Comparison of ENCODE assay signal across 32 cellular contexts in genomic region chr1:70945266-70945665, GRCh38.
"Had no signal": no experiment of that assay in that cellular context is flagged by ENCODE, and none has a peak within 500 bp of the region (broad histone marks: within the 10 kb centered on the region; RNA-seq: fewer than 3 reads in every experiment).

No MANE protein-coding gene starts in this region.

- H3K27ac ChIP-seq: ascending aorta, body of pancreas, Peyer's patch, SJSA1, WERI-Rb-1 had no signal

- H3K4me3 ChIP-seq: ascending aorta, body of pancreas, Peyer's patch, SJSA1 had no signal

- H3K36me3 ChIP-seq: ascending aorta, Peyer's patch, SJSA1, WERI-Rb-1 had no signal

- DNase-seq: activated CD4-positive, alpha-beta T cell treated with anti-CD3 and anti-CD28 coated beads for 1 hour; activated CD4-positive, alpha-beta T cell treated with anti-CD3 and anti-CD28 coated beads, Interleukin-2, amount 10 ng/mL, durations not matched to agents 24 days and 14 days; activated CD4-positive, alpha-beta T cell treated with anti-CD3 and anti-CD28 coated beads, Interleukin-2, amount 50 U/mL, for 4 hours; activated CD4-positive, CD25-positive, alpha-beta regulatory T cell; activated CD8-positive, alpha-beta T cell treated with anti-CD3 and anti-CD28 coated beads for 36 hours; activated gamma-delta T cell; activated naive CD4-positive, alpha-beta T cell treated with Interleukin-2 at 50 U/mL for 16 hours; activated naive CD8-positive, alpha-beta T cell treated with anti-CD3 and anti-CD28 coated beads, Interleukin-2, amount 10 ng/mL, durations not matched to agents 7 days and 5 days; activated T-cell treated with anti-CD3 and anti-CD28 coated beads, Interleukin-2, amount 50 U/mL, for 24 hours; amygdala; caudate nucleus; Kasumi-1; KG1; MM.1S; MV-4-11; NCI-H1092; NCI-H1436 treated with DMSO at 0.1 percent for 48 hours; NCI-H1694 treated with DMSO at 0.1 percent for 48 hours; NCI-H2029; NCI-H510A; NCI-H526; NCI-H748 treated with DMSO at 0.1 percent for 48 hours; NK-92 treated with Interleukin-12 subunit alpha and Interleukin-12 subunit beta, amount 100 ng/mL, for 24 hours; PC-3; Peyer's patch; RPMI8226; SHP77 treated with DMSO at 0.1 percent for 48 hours; T1000; WERI-Rb-1 had no signal

- ATAC-seq: activated CD8-positive, alpha-beta T cell treated with anti-CD3 and anti-CD28 coated beads for 36 hours; body of pancreas; PC-3 had no signal

- H3K27me3 ChIP-seq: ascending aorta, body of pancreas, Peyer's patch, SJSA1 had no signal

- H3K9me3 ChIP-seq: ascending aorta, body of pancreas, Peyer's patch, SJSA1 had no signal

- H3K4me1 ChIP-seq: ascending aorta, body of pancreas, Peyer's patch, SJSA1 had no signal
